Comparison of ENCODE assay signal across 9 cellular contexts in genomic region chr3:171150945-171151344, GRCh38.
"Had no signal": no experiment of that assay in that cellular context is flagged by ENCODE, and none has a peak within 500 bp of the region (broad histone marks: within the 10 kb centered on the region; RNA-seq: fewer than 3 reads in every experiment).

No MANE protein-coding gene starts in this region.

- DNase-seq: GM23248, GOT3, H7, HFFc6, IMR-90, KBM-7 had no signal

- H3K4me2 ChIP-seq: KMS-11 had no signal

- H3K4me3 ChIP-seq: GM23248, HAP-1 had no signal

- H3K4me1 ChIP-seq: HAP-1 had no signal

- ATAC-seq: HCT116 had no signal

- H3K27ac ChIP-seq: GM23248, KMS-11 had no signal

- H3K9me3 ChIP-seq: HAP-1 had no signal

- H3K9ac ChIP-seq: GM23248, KMS-11 had no signal

- H2AFZ ChIP-seq: GM23248 had no signal

- H3K36me3 ChIP-seq: HAP-1 had no signal
